Comparison of ENCODE assay signal across 17 cellular contexts in genomic region chr3:113143353-113143752, GRCh38.
DNase-seq lines count a peak whose midpoint lies in the region; ATAC-seq, FAIRE-seq and TF ChIP-seq lines count a peak whose summit lies in the region.
"Had no signal": no experiment of that assay in that cellular context is flagged by ENCODE, and none has a peak within 500 bp of the region (broad histone marks: within the 10 kb centered on the region; RNA-seq: fewer than 3 reads in every experiment).

No MANE protein-coding gene starts in this region.

- H3K27ac Mint-ChIP-seq in neural progenitor cell: peak overlapping the region; percentile 33
- no peak overlapping the region for H3K27ac Mint-ChIP-seq in stimulated activated naive B cell treated with anti-CD40 and anti-IgM and Interleukin-4, amounts not matched to agents 10 μg/mL and 1 μg/mL and 100 μg/mL, for 72 hours
- H3K27ac Mint-ChIP-seq: B cell; CD4-positive, alpha-beta T cell had no signal

- peaks cover 16% of the 10 kb centered on the region for H3K4me1 Mint-ChIP-seq in neural progenitor cell
- peaks cover 2 to 4% of the 10 kb centered on the region in 2 donors for H3K4me1 Mint-ChIP-seq in stimulated activated naive B cell treated with anti-CD40 and anti-IgM and Interleukin-4, amounts not matched to agents 10 μg/mL and 1 μg/mL and 100 μg/mL, for 72 hours
- H3K4me1 Mint-ChIP-seq: B cell had no signal

- no peaks in the 10 kb centered on the region for H3K36me3 ChIP-seq in bronchial epithelial cell (ENCODE audit: control insufficient read depth, insufficient read depth, low read length)
- H3K36me3 ChIP-seq in esophagus squamous epithelium: no peaks in the 10 kb centered on the region
- H3K36me3 ChIP-seq in neural progenitor cell: no peaks in the 10 kb centered on the region
- no peaks in the 10 kb centered on the region for H3K36me3 ChIP-seq in transverse colon

- H3K4me1 ChIP-seq in A549 (no peaks in the 10 kb centered on the region), esophagus squamous epithelium (peaks cover 8 to 70% (median 26%) of the 10 kb centered on the region in 3 donors), neural progenitor cell (peaks cover 24% of the 10 kb centered on the region), transverse colon (peaks cover 4 to 20% (median 11%) of the 10 kb centered on the region in 4 donors)

- no peak overlapping the region for H3K9ac ChIP-seq in neural progenitor cell
- H3K9ac ChIP-seq: GM23248 had no signal

- intact Hi-C loops in esophagus squamous epithelium (cut with DNase I): no loop called here
- intact Hi-C loops in transverse colon (cut with DNase I; ENCODE audit: low total_unique reads): no loop called here

- H3K9me3 ChIP-seq in A549 (no peaks in the 10 kb centered on the region), esophagus squamous epithelium (no peaks in the 10 kb centered on the region), neural progenitor cell (ENCODE audit: low read depth) (no peaks in the 10 kb centered on the region), transverse colon (no peaks in the 10 kb centered on the region)

- H3K4me3 ChIP-seq in A549 (no peak overlapping the region), bronchial epithelial cell (ENCODE audit: low read depth, low read length) (no peak overlapping the region), esophagus squamous epithelium (no peak overlapping the region), neural progenitor cell (no peak overlapping the region), transverse colon (no peak overlapping the region)
- H3K4me3 ChIP-seq: GM23248 had no signal

- TF ChIP-seq CTCF in A549 (IDR thresholded peaks at IDR 0.05) (no peak), bronchial epithelial cell (IDR thresholded peaks at IDR 0.05; ENCODE audit: insufficient read depth, low read length, severe bottlenecking) (no peak), esophagus squamous epithelium (IDR thresholded peaks at IDR 0.05) (no peak), neural progenitor cell (IDR thresholded peaks at IDR 0.05) (no peak), transverse colon (IDR thresholded peaks at IDR 0.05) (no peak)

- H3K4me3 Mint-ChIP-seq in neural progenitor cell: no peak overlapping the region
- H3K4me3 Mint-ChIP-seq in stimulated activated naive B cell treated with anti-CD40 and anti-IgM and Interleukin-4, amounts not matched to agents 10 μg/mL and 1 μg/mL and 100 μg/mL, for 72 hours: no peak overlapping the region
- H3K4me3 Mint-ChIP-seq: B cell; CD4-positive, alpha-beta T cell had no signal

- TF ChIP-seq POLR2A in A549 (IDR thresholded peaks at IDR 0.05; ENCODE audit: low read length) (no peak), esophagus squamous epithelium (IDR thresholded peaks at IDR 0.05) (no peak), transverse colon (IDR thresholded peaks at IDR 0.05) (no peak)

- no peak for TF ChIP-seq RAD21 in A549 (conservative IDR thresholded peaks at IDR 0.05 in 1 of 2, IDR thresholded peaks at IDR 0.05 in 1 of 2)

- peaks cover 8% of the 10 kb centered on the region for H3K36me3 Mint-ChIP-seq in neural progenitor cell
- H3K36me3 Mint-ChIP-seq in stimulated activated naive B cell treated with anti-CD40 and anti-IgM and Interleukin-4, amounts not matched to agents 10 μg/mL and 1 μg/mL and 100 μg/mL, for 72 hours: peaks cover 0 to 4% of the 10 kb centered on the region in 2 donors

- DNase-seq in A549 (ENCODE audit: low read depth in 1 of 2, low spot score in 1 of 2) (no peak), bronchial epithelial cell (ENCODE audit: low read depth) (peak; percentile 29), esophagus squamous epithelium (lab: John Stamatoyannopoulos, UW) (no peak), neural progenitor cell (ENCODE audit: low spot score) (no peak), transverse colon (no peak), islet precursor cell (no peak)
- no peak for DNase-seq in stimulated activated CD4-positive, alpha-beta T cell treated with anti-CD3 and anti-CD28 coated beads, Interleukin-4, amount 100 ng/mL, for 1 hour
- DNase-seq in stimulated activated naive B cell treated with anti-CD40 and anti-IgM and Interleukin-4, amounts not matched to agents 10 μg/mL and 1 μg/mL and 100 μg/mL, for 72 hours: no peak
- DNase-seq: C1 segment of cervical spinal cord; Calu3; CD4-positive, alpha-beta T cell; DMS 273 treated with DMSO at 0.1 percent for 48 hours; GM23248 had no signal

- H3K79me2 ChIP-seq in neural progenitor cell (ENCODE audit: low read depth): no peaks in the 10 kb centered on the region

- in situ Hi-C loops in transverse colon (cut with MboI; ENCODE audit: low pct_ligation_motif_present in 1 of 4, low pct_unique_long_range_greater_than_20kb in 1 of 4, low sequenced_read_pairs in 3 of 4): no loop called here

- no peak for FAIRE-seq in A549 (lab: Jason Lieb, UNC)
- peak; percentile 28 for FAIRE-seq in bronchial epithelial cell (lab: Jason Lieb, UNC)
- FAIRE-seq: H54 had no signal

- CTCF ChIA-PET in A549 (lab: Yijun Ruan, JAX): interaction anchor here (0.9 to 2.3 kb wide), 4 partner anchors 8 to 145 kb away, joined by 3 to 7 read pairs (median 4); no protein-coding TSS in a partner anchor

- no peak overlapping the region for H2AFZ ChIP-seq in neural progenitor cell (replicated peaks)
- H2AFZ ChIP-seq: GM23248 had no signal

- H3K4me2 ChIP-seq in A549 (no peak overlapping the region), neural progenitor cell (no peak overlapping the region)

- H3K27me3 ChIP-seq in bronchial epithelial cell (ENCODE audit: control insufficient read depth, insufficient read depth, low read length) (no peaks in the 10 kb centered on the region), esophagus squamous epithelium (no peaks in the 10 kb centered on the region), neural progenitor cell (no peaks in the 10 kb centered on the region), transverse colon (no peaks in the 10 kb centered on the region)

- H3K27ac ChIP-seq in A549 (no peak overlapping the region), esophagus squamous epithelium (peak overlapping the region in 3 of 4 donors; percentile 41 to 73 (median 63)), neural progenitor cell (no peak overlapping the region), transverse colon (no peak overlapping the region)
- H3K27ac ChIP-seq: GM23248, HL-60 had no signal

- peaks cover 20% of the 10 kb centered on the region for H3K9me3 Mint-ChIP-seq in neural progenitor cell
- no peaks in the 10 kb centered on the region for H3K9me3 Mint-ChIP-seq in stimulated activated naive B cell treated with anti-CD40 and anti-IgM and Interleukin-4, amounts not matched to agents 10 μg/mL and 1 μg/mL and 100 μg/mL, for 72 hours
- H3K9me3 Mint-ChIP-seq: CD4-positive, alpha-beta T cell had no signal

- peaks cover 8% of the 10 kb centered on the region for H3K27me3 Mint-ChIP-seq in neural progenitor cell (ENCODE audit: insufficient read depth, low read depth)
- peaks cover 0 to 8% of the 10 kb centered on the region in 2 donors for H3K27me3 Mint-ChIP-seq in stimulated activated naive B cell treated with anti-CD40 and anti-IgM and Interleukin-4, amounts not matched to agents 10 μg/mL and 1 μg/mL and 100 μg/mL, for 72 hours
- H3K27me3 Mint-ChIP-seq: CD4-positive, alpha-beta T cell had no signal

- H3F3A ChIP-seq in neural progenitor cell (ENCODE audit: low read depth): no peaks in the 10 kb centered on the region

- ATAC-seq in A549: no peak
- no peak for ATAC-seq in stimulated activated naive B cell treated with anti-CD40 and anti-IgM and Interleukin-4, amounts not matched to agents 10 μg/mL and 1 μg/mL and 100 μg/mL, for 72 hours (replicated peaks)
- ATAC-seq: HCT116 had no signal

- POLR2A ChIA-PET in A549 (lab: Yijun Ruan, JAX): no interaction called here

- WGBS in A549 (ENCODE audit: missing lambda C conversion rate): 28% methylated on average over 1 of the region's 1 CpG
- WGBS in esophagus squamous epithelium, 2 donors: 44 to 54% methylated on average over 1 of the region's 1 CpG
- WGBS in transverse colon (ENCODE audit: low coverage in 1 of 2), 2 donors: 83% methylated on average over 1 of the region's 1 CpG; no CpG with 5 or more reads in 1 of the 2 donors

- H4K20me1 ChIP-seq in neural progenitor cell (ENCODE audit: low read depth): no peaks in the 10 kb centered on the region

- no peak for TF ChIP-seq EP300 in A549 (IDR thresholded peaks at IDR 0.05)
- TF ChIP-seq EP300 in transverse colon (IDR thresholded peaks at IDR 0.05; ENCODE audit: low read depth): no peak

TF ChIP-seq in A549, 52 proteins besides CTCF, POLR2A, EP300 and RAD21:
- TF ChIP-seq CHD4 (IDR thresholded peaks at IDR 0.05; ENCODE audit: borderline replicate concordance) (no peak), MAFK (IDR thresholded peaks at IDR 0.05; ENCODE audit: partially characterized antibody) (peak; percentile 51), ZNF302 (CRISPR knock-in tag; IDR thresholded peaks at IDR 0.05) (no peak)

Comparison
In these comparisons a context has a peak if more than half of its experiments do, and no peak if none do; other contexts are left out.
1. H3K27ac ChIP-seq: peak in esophagus squamous epithelium (3 of 4); none in A549 (0 of 2), neural progenitor cell (single experiment) and transverse colon (0 of 4).